ENCODE assay signal across 28 cellular contexts in the genomic region with DNA sequence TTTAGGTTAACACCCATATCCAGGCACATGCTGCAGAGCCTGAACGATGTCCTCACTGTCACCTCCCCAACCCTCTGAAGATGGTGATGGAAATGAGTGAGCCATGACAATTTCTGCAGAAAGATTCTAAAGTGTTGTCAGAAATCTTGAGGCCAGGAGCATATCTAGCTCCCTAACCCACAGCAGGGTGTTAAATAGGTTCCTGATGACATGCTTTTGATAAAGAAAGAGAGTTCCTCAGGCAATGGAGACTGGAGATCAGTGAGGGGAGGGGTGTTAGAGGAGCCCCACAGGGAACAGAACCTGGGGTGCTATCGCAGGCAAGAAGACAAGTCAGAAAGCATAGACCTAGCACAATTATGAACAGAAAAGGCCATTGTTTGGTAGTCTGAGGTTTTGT.
"Had no signal": no experiment of that assay in that cellular context is flagged by ENCODE, and none has a peak within 500 bp of the region (broad histone marks: within the 10 kb centered on the region; RNA-seq: fewer than 3 reads in every experiment).

No MANE protein-coding gene starts in this region.

- H3K9me3 ChIP-seq: adrenal gland, colonic mucosa, esophagus muscularis mucosa, pancreas, right lobe of liver, tibial artery had no signal

- FAIRE-seq: bronchial epithelial cell, frontal cortex, pancreas had no signal

- H3K9me3 Mint-ChIP-seq: activated T-cell treated with anti-CD3 and anti-CD28 coated beads, Interleukin-2, amount 50 U/mL, for 24 hours; activated T-helper 17 cell treated with anti-CD3 and anti-CD28 coated beads, Interleukin-2, amount 50 U/mL, for 72 hours; effector memory CD8-positive, alpha-beta T cell; natural killer cell treated with Interleukin-12 subunit alpha and Interleukin-12 subunit beta and Interleukin-15 and Interleukin-18, amount 100 ng/mL, for 72 hours; stimulated activated effector memory CD8-positive, alpha-beta T cell treated with anti-CD3 and anti-CD28 coated beads, Interleukin-12 subunit alpha, Interleukin-12 subunit beta, amount 100 ng/mL, for 72 hours; stimulated activated naive CD8-positive, alpha-beta T cell treated with anti-CD3 and anti-CD28 coated beads, Interleukin-15, amount 100 ng/mL, for 72 hours had no signal

- H3K27ac Mint-ChIP-seq: activated naive CD8-positive, alpha-beta T cell; activated T-cell treated with anti-CD3 and anti-CD28 coated beads, Interleukin-2, amount 50 U/mL, for 24 hours; activated T-helper 17 cell treated with anti-CD3 and anti-CD28 coated beads, Interleukin-2, amount 50 U/mL, for 72 hours; effector memory CD8-positive, alpha-beta T cell; natural killer cell treated with Interleukin-12 subunit alpha and Interleukin-12 subunit beta and Interleukin-15 and Interleukin-18, amount 100 ng/mL, for 72 hours; stimulated activated effector memory CD8-positive, alpha-beta T cell treated with anti-CD3 and anti-CD28 coated beads, Interleukin-12 subunit alpha, Interleukin-12 subunit beta, amount 100 ng/mL, for 72 hours; stimulated activated naive CD8-positive, alpha-beta T cell treated with anti-CD3 and anti-CD28 coated beads, Interleukin-15, amount 100 ng/mL, for 72 hours had no signal

- DNase-seq: activated CD4-positive, alpha-beta T cell treated with anti-CD3 and anti-CD28 coated beads for 1 hour; activated CD4-positive, alpha-beta T cell treated with anti-CD3 and anti-CD28 coated beads, Interleukin-2, amount 50 U/mL, for 4 hours; activated CD8-positive, alpha-beta memory T cell treated with anti-CD3 and anti-CD28 coated beads for 24 hours; activated CD8-positive, alpha-beta memory T cell treated with anti-CD3 and anti-CD28 coated beads, Interleukin-2, amount 50 U/mL, for 4 hours; activated naive CD4-positive, alpha-beta T cell; activated T-cell treated with anti-CD3 and anti-CD28 coated beads, Interleukin-2, amount 50 U/mL, for 24 hours; adrenal gland; colonic mucosa; dorsolateral prefrontal cortex; effector memory CD8-positive, alpha-beta T cell; glutamatergic neuron; hippocampal formation; left ventricle myocardium superior; mammary epithelial cell; pancreas; right lobe of liver; stimulated activated CD4-positive, alpha-beta T cell treated with anti-CD3 and anti-CD28 coated beads, Interleukin-2, amount 100 ng/mL, for 24 hours; stimulated activated naive CD8-positive, alpha-beta T cell treated with anti-CD3 and anti-CD28 coated beads, Interleukin-15, amount 100 ng/mL, for 72 hours; T-helper 9 cell; tibial artery had no signal

- H3K27ac ChIP-seq: adrenal gland, colonic mucosa, esophagus muscularis mucosa, right lobe of liver, tibial artery had no signal

- H3K36me3 Mint-ChIP-seq: activated naive CD8-positive, alpha-beta T cell; natural killer cell treated with Interleukin-12 subunit alpha and Interleukin-12 subunit beta and Interleukin-15 and Interleukin-18, amount 100 ng/mL, for 72 hours; stimulated activated effector memory CD8-positive, alpha-beta T cell treated with anti-CD3 and anti-CD28 coated beads, Interleukin-12 subunit alpha, Interleukin-12 subunit beta, amount 100 ng/mL, for 72 hours had no signal

- H3K4me3 Mint-ChIP-seq: activated naive CD8-positive, alpha-beta T cell; activated T-cell treated with anti-CD3 and anti-CD28 coated beads, Interleukin-2, amount 50 U/mL, for 24 hours; activated T-helper 17 cell treated with anti-CD3 and anti-CD28 coated beads, Interleukin-2, amount 50 U/mL, for 72 hours; effector memory CD8-positive, alpha-beta T cell; natural killer cell treated with Interleukin-12 subunit alpha and Interleukin-12 subunit beta and Interleukin-15 and Interleukin-18, amount 100 ng/mL, for 72 hours; stimulated activated effector memory CD8-positive, alpha-beta T cell treated with anti-CD3 and anti-CD28 coated beads, Interleukin-12 subunit alpha, Interleukin-12 subunit beta, amount 100 ng/mL, for 72 hours; stimulated activated naive CD8-positive, alpha-beta T cell treated with anti-CD3 and anti-CD28 coated beads, Interleukin-15, amount 100 ng/mL, for 72 hours had no signal

- H3K4me1 Mint-ChIP-seq: activated T-helper 17 cell treated with anti-CD3 and anti-CD28 coated beads, Interleukin-2, amount 50 U/mL, for 72 hours; stimulated activated effector memory CD8-positive, alpha-beta T cell treated with anti-CD3 and anti-CD28 coated beads, Interleukin-12 subunit alpha, Interleukin-12 subunit beta, amount 100 ng/mL, for 72 hours; stimulated activated naive CD8-positive, alpha-beta T cell treated with anti-CD3 and anti-CD28 coated beads, Interleukin-15, amount 100 ng/mL, for 72 hours had no signal

- ATAC-seq: activated T-helper 17 cell treated with anti-CD3 and anti-CD28 coated beads, Interleukin-2, amount 50 U/mL, for 72 hours; effector memory CD8-positive, alpha-beta T cell; left ventricle myocardium superior; natural killer cell treated with Interleukin-12 subunit alpha and Interleukin-12 subunit beta and Interleukin-15 and Interleukin-18, amount 100 ng/mL, for 72 hours; pancreas; right lobe of liver; stimulated activated effector memory CD8-positive, alpha-beta T cell treated with anti-CD3 and anti-CD28 coated beads, Interleukin-12 subunit alpha, Interleukin-12 subunit beta, amount 100 ng/mL, for 72 hours; stimulated activated naive CD8-positive, alpha-beta T cell treated with anti-CD3 and anti-CD28 coated beads, Interleukin-15, amount 100 ng/mL, for 72 hours had no signal

- H3K4me1 ChIP-seq: adrenal gland had no signal

- H3K27me3 ChIP-seq: adrenal gland, colonic mucosa, dorsolateral prefrontal cortex, esophagus muscularis mucosa, pancreas, right lobe of liver, tibial artery had no signal

- H3K4me3 ChIP-seq: adrenal gland, colonic mucosa, dorsolateral prefrontal cortex, esophagus muscularis mucosa, pancreas, right lobe of liver, skin epidermis, tibial artery had no signal

- H3K36me3 ChIP-seq: adrenal gland, colonic mucosa, esophagus muscularis mucosa, pancreas, right lobe of liver, tibial artery had no signal
